8 cellular contexts compared by ENCODE assay signal in the genomic region with DNA sequence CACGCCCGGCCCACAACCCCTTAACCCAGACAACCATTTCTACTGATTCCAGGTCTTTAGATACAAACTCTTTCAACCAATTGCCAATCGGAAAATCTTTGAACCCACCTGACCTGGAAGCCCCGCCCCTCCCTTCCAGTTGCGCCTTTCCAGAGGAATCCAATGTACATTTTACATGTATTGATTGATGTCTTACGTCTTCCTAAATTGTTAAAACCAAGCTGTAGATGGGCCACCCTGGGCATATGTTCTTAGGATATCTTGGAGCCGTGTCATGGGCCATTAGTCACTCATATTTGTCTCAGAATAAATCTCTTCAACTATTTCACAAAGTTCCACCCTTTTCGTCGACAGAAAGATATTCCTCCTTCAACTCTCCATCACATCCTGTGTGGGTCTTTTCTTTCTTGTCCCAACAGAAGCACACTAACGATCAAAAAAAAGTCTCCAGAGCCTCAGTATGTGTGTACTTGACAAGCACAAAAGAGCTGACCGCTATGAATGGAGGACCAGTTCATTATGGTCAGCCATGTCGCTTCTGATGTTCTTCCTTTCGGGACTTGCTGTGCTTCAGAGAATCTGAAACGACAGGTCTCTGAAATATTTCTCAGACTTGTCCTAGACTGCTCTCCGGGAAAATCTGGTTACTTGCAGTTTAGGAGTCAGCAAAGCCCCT.
DNase-seq lines count a peak whose midpoint lies in the region; ATAC-seq and TF ChIP-seq lines count a peak whose summit lies in the region.

No MANE protein-coding gene starts in this region.

- no peaks in the 10 kb centered on the region for H3K27me3 Mint-ChIP-seq in stimulated activated memory B cell treated with anti-CD40 and anti-IgM and Interleukin-4, amounts not matched to agents 10 μg/mL and 1 μg/mL and 100 μg/mL, for 72 hours

- peaks cover 31% of the 10 kb centered on the region for H3K4me1 Mint-ChIP-seq in stimulated activated memory B cell treated with anti-CD40 and anti-IgM and Interleukin-4, amounts not matched to agents 10 μg/mL and 1 μg/mL and 100 μg/mL, for 72 hours

- peaks cover 18% of the 10 kb centered on the region for H3K36me3 Mint-ChIP-seq in stimulated activated memory B cell treated with anti-CD40 and anti-IgM and Interleukin-4, amounts not matched to agents 10 μg/mL and 1 μg/mL and 100 μg/mL, for 72 hours

- H3K4me3 ChIP-seq in WI38 (ENCODE audit: low read depth, low read length) (peak overlapping the region; percentile 89), iPS DF 6.9 (ENCODE audit: low read length) (peak overlapping the region; percentile 83; the same call in 1 of the 2 replicates)

- no peaks in the 10 kb centered on the region for H3K27me3 ChIP-seq in iPS DF 6.9 (ENCODE audit: control insufficient read depth, insufficient read depth, low read length)

- ATAC-seq in GM18508 (IDR thresholded peaks at IDR 0.05; ENCODE audit: insufficient read depth, unreplicated experiment): peak; percentile 8
- peak; percentile 3 for ATAC-seq in HG02763 (IDR thresholded peaks at IDR 0.05; ENCODE audit: unreplicated experiment)
- ATAC-seq in stimulated activated memory B cell treated with anti-CD40 and anti-IgM and Interleukin-4, amounts not matched to agents 10 μg/mL and 1 μg/mL and 100 μg/mL, for 72 hours: no peak
- no peak for ATAC-seq in GM19455 (IDR thresholded peaks at IDR 0.05; ENCODE audit: unreplicated experiment)

- peak overlapping the region; percentile 87 for H3K27ac Mint-ChIP-seq in stimulated activated memory B cell treated with anti-CD40 and anti-IgM and Interleukin-4, amounts not matched to agents 10 μg/mL and 1 μg/mL and 100 μg/mL, for 72 hours

- H3K36me3 ChIP-seq in iPS DF 6.9 (ENCODE audit: control insufficient read depth, insufficient read depth, low read length): no peaks in the 10 kb centered on the region; the same call in 1 of the 2 replicates

- H3K4me3 Mint-ChIP-seq in stimulated activated memory B cell treated with anti-CD40 and anti-IgM and Interleukin-4, amounts not matched to agents 10 μg/mL and 1 μg/mL and 100 μg/mL, for 72 hours: peak overlapping the region; percentile 85

- TF ChIP-seq CTCF in WI38 (IDR thresholded peaks at IDR 0.05; ENCODE audit: low read depth, low read length) (no peak), GM20000 (IDR thresholded peaks at IDR 0.05; ENCODE audit: extremely low read depth, missing control alignments) (no peak)

- no peaks in the 10 kb centered on the region for H3K9me3 Mint-ChIP-seq in stimulated activated memory B cell treated with anti-CD40 and anti-IgM and Interleukin-4, amounts not matched to agents 10 μg/mL and 1 μg/mL and 100 μg/mL, for 72 hours

- WGBS in iPS DF 6.9 (ENCODE audit: insufficient coverage, insufficient read length): no CpG with 5 or more reads among the region's 15 CpGs

- no peaks in the 10 kb centered on the region for H3K9me3 ChIP-seq in iPS DF 6.9 (ENCODE audit: control insufficient read depth, insufficient read depth, low read length)

- no peak overlapping the region for H3K27ac ChIP-seq in iPS DF 6.9 (ENCODE audit: low read length)

- DNase-seq in iPS DF 6.9 (ENCODE audit: low read depth, low spot score) (no peak), GM20000 (ENCODE audit: low spot score) (no peak)
- no peak for DNase-seq in activated CD8-positive, alpha-beta memory T cell treated with anti-CD3 and anti-CD28 coated beads, Interleukin-2, amount 50 U/mL, for 4 hours

- no peaks in the 10 kb centered on the region; the same call in 1 of the 2 replicates for H3K4me1 ChIP-seq in iPS DF 6.9 (ENCODE audit: control insufficient read depth, insufficient read depth, low read length)

Comparison
In these comparisons a context has a peak if more than half of its experiments do, and no peak if none do; other contexts are left out.
1. ATAC-seq: peak in GM18508 (single experiment) and HG02763 (single experiment); none in stimulated activated memory B cell treated with anti-CD40 and anti-IgM and Interleukin-4, amounts not matched to agents 10 μg/mL and 1 μg/mL and 100 μg/mL, for 72 hours (single experiment) and GM19455 (single experiment).